ENCODE assay signal across 1 cellular context in the genomic region with DNA sequence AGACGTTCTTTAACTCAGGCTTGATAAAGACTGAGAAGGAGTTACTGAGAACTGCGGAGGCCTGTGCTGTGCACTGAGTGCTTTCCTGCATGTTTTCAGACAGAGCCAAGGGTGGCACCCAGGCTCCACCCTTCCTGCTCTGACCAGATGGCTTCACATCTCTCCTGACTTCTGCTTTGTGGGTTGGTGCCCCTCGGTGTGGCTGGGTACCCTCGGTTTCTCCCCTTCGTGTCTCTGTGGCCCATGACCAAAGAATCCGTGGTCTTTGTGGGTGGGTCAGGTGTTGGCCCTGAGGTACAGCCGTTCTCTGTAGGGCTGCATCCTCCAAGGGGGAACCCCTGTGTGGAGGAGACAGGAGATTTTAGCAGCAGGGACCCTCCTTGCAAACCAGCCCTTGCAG.
TF ChIP-seq lines count a peak whose summit lies in the region.

No MANE protein-coding gene starts in this region.

TF ChIP-seq in IMR-90, 13 proteins besides CTCF, POLR2A, EP300 and RAD21 (continued from another document):
- TF ChIP-seq MAFK (IDR thresholded peaks at IDR 0.05; ENCODE audit: low read depth, low read length) (no peak), CEBPB (IDR thresholded peaks at IDR 0.05; ENCODE audit: low read depth, low read length) (no peak), MXI1 (IDR thresholded peaks at IDR 0.05; ENCODE audit: borderline replicate concordance, low read depth, low read length) (no peak), FOS (IDR thresholded peaks at IDR 0.05; ENCODE audit: low read depth, low read length) (no peak), CHD1 (IDR thresholded peaks at IDR 0.05; ENCODE audit: low read depth, low read length) (no peak), NFE2L2 (IDR thresholded peaks at IDR 0.05; ENCODE audit: low read depth, low read length) (no peak), MAZ (IDR thresholded peaks at IDR 0.05; ENCODE audit: borderline replicate concordance, low read depth, low read length) (no peak), SMC3 (IDR thresholded peaks at IDR 0.05; ENCODE audit: low read depth, low read length) (no peak), RFX5 (IDR thresholded peaks at IDR 0.05; ENCODE audit: low read depth, low read length) (no peak), BHLHE40 (IDR thresholded peaks at IDR 0.05; ENCODE audit: low read depth, low read length) (no peak)
